17 cellular contexts compared by ENCODE assay signal in the genomic region with DNA sequence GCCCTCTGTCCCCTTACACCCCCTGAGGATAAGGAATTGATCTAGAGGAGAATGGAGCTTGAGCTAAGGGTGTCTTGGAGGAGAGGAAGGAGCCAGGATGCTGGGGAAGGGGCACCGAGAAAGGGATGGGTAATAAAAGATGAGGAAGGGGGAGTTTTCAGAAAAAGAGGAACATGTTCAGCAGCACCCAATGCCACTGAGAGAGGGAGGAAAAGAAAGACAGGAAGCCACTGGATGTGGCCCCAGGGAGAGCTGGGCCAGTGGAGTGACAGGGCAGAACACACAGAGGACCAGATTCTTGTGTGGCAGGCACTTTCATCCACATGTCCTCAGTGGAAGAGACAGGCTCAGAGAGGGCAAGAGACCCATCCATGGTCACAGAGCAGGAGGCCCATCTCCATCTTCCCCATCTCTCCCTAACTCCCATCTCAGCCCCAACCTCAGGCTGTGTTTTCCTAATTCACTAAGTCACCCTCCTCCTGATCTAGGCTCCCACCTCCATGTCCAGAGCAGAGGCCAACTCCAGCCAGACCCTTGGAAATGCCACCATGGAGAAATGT. TPM values are rescaled to one million over a fixed set of nuclear protein-coding genes. Genes with fewer than 3 reads are reported as not detected.
DNase-seq lines count a peak whose midpoint lies in the region; TF ChIP-seq lines count a peak whose summit lies in the region.
"Had no signal": no experiment of that assay in that cellular context is flagged by ENCODE, and none has a peak within 500 bp of the region (broad histone marks: within the 10 kb centered on the region; RNA-seq: fewer than 3 reads in every experiment).

No MANE protein-coding gene starts in this region.

- DNase-seq in KBM-7 (peak; percentile 74), SKM-1 (lab: John Stamatoyannopoulos, UW; ENCODE audit: unreplicated experiment) (peak; percentile 49), neural crest cell (ENCODE audit: low read depth, low spot score) (no peak)
- DNase-seq in activated effector memory CD4-positive, alpha-beta T cell treated with anti-CD3 and anti-CD28 coated beads, Interleukin-2, amount 50 U/mL, for 16 hours = no peak
- no peak for DNase-seq in activated T-helper 2 cell treated with anti-CD3 and anti-CD28 coated beads, Interferon-gamma antibody, Interleukin-2, Interleukin-4, amounts not matched to agents 10 μg/mL and 5 μg/mL and 100 μg/mL, durations not matched to agents 14 hours and 24 hours and 36 hours (ENCODE audit: low spot score)
- DNase-seq: activated CD4-positive, alpha-beta T cell treated with anti-CD3 and anti-CD28 coated beads, Interleukin-2, amount 10 ng/mL, durations not matched to agents 7 days and 5 days; activated naive CD4-positive, alpha-beta T cell treated with Interleukin-2 at 50 U/mL for 16 hours; effector CD4-positive, alpha-beta T cell; NCI-H1105 treated with DMSO at 0.1 percent for 48 hours; PC-9; SK-N-SH; spleen; stimulated activated CD8-positive, alpha-beta memory T cell treated with anti-CD3 and anti-CD28 coated beads, Interleukin-4, amount 100 ng/mL, for 48 hours; testis had no signal

- H3K36me3 Mint-ChIP-seq in neural crest cell (ENCODE audit: low read depth) = no peaks in the 10 kb centered on the region
- no peaks in the 10 kb centered on the region for H3K36me3 Mint-ChIP-seq in activated T-helper 2 cell treated with anti-CD3 and anti-CD28 coated beads, Interferon-gamma antibody, Interleukin-2, Interleukin-4, amounts not matched to agents 10 μg/mL and 5 μg/mL and 100 μg/mL, durations not matched to agents 14 hours and 24 hours and 36 hours (ENCODE audit: low read depth)
- H3K36me3 Mint-ChIP-seq: neural progenitor cell had no signal

- H3K4me3 Mint-ChIP-seq in neural crest cell = no peak overlapping the region
- no peak overlapping the region for H3K4me3 Mint-ChIP-seq in activated T-helper 2 cell treated with anti-CD3 and anti-CD28 coated beads, Interferon-gamma antibody, Interleukin-2, Interleukin-4, amounts not matched to agents 10 μg/mL and 5 μg/mL and 100 μg/mL, durations not matched to agents 14 hours and 24 hours and 36 hours (ENCODE audit: low read depth)
- H3K4me3 Mint-ChIP-seq: activated CD4-positive, alpha-beta T cell treated with anti-CD3 and anti-CD28 coated beads, Interleukin-2, amount 10 ng/mL, durations not matched to agents 7 days and 5 days; neural progenitor cell had no signal

- peaks cover 33% of the 10 kb centered on the region for H3K4me1 Mint-ChIP-seq in neural crest cell
- peaks cover 25% of the 10 kb centered on the region for H3K4me1 Mint-ChIP-seq in activated T-helper 2 cell treated with anti-CD3 and anti-CD28 coated beads, Interferon-gamma antibody, Interleukin-2, Interleukin-4, amounts not matched to agents 10 μg/mL and 5 μg/mL and 100 μg/mL, durations not matched to agents 14 hours and 24 hours and 36 hours (ENCODE audit: low read depth)

- intact Hi-C loops in activated T-helper 2 cell treated with anti-CD3 and anti-CD28 coated beads, Interferon-gamma antibody, Interleukin-2, Interleukin-4, amounts not matched to agents 10 μg/mL and 5 μg/mL and 100 μg/mL, durations not matched to agents 14 hours and 24 hours and 36 hours (cut with micrococcal nuclease) = loop anchor here (5.0 kb wide), 1 partner anchor 34 kb away; the partner anchor contains the start of gene GRK6

- in situ Hi-C loops in KBM-7 (cut with MboI; ENCODE audit: low pct_unique_long_range_greater_than_20kb, low sequenced_read_pairs) = no loop called here

- H3K27me3 Mint-ChIP-seq in neural crest cell (ENCODE audit: low read depth) = peaks cover 3% of the 10 kb centered on the region
- peaks cover 8% of the 10 kb centered on the region for H3K27me3 Mint-ChIP-seq in activated T-helper 2 cell treated with anti-CD3 and anti-CD28 coated beads, Interferon-gamma antibody, Interleukin-2, Interleukin-4, amounts not matched to agents 10 μg/mL and 5 μg/mL and 100 μg/mL, durations not matched to agents 14 hours and 24 hours and 36 hours (ENCODE audit: low read depth)

- no peak for TF ChIP-seq CTCF in neural crest cell (conservative IDR thresholded peaks at IDR 0.05)

- H3K9me3 Mint-ChIP-seq in neural crest cell = no peaks in the 10 kb centered on the region
- no peaks in the 10 kb centered on the region for H3K9me3 Mint-ChIP-seq in activated T-helper 2 cell treated with anti-CD3 and anti-CD28 coated beads, Interferon-gamma antibody, Interleukin-2, Interleukin-4, amounts not matched to agents 10 μg/mL and 5 μg/mL and 100 μg/mL, durations not matched to agents 14 hours and 24 hours and 36 hours
- H3K9me3 Mint-ChIP-seq: activated CD4-positive, alpha-beta T cell treated with anti-CD3 and anti-CD28 coated beads, Interleukin-2, amount 10 ng/mL, durations not matched to agents 7 days and 5 days; neural progenitor cell had no signal

- peak overlapping the region; percentile 91 for H3K27ac Mint-ChIP-seq in neural crest cell (ENCODE audit: unreplicated experiment)
- H3K27ac Mint-ChIP-seq in activated T-helper 2 cell treated with anti-CD3 and anti-CD28 coated beads, Interferon-gamma antibody, Interleukin-2, Interleukin-4, amounts not matched to agents 10 μg/mL and 5 μg/mL and 100 μg/mL, durations not matched to agents 14 hours and 24 hours and 36 hours = no peak overlapping the region
- H3K27ac Mint-ChIP-seq: activated CD4-positive, alpha-beta T cell treated with anti-CD3 and anti-CD28 coated beads, Interleukin-2, amount 10 ng/mL, durations not matched to agents 7 days and 5 days; neural progenitor cell had no signal

RNA-seq across cellular contexts. Expression of gene PFN3, which starts 7.2 kb away (rescaled TPM):
- not detected in 2 replicates for total RNA-seq in neural crest cell
- not detected in 2 replicates for total RNA-seq in activated T-helper 2 cell treated with anti-CD3 and anti-CD28 coated beads, Interferon-gamma antibody, Interleukin-2, Interleukin-4, amounts not matched to agents 10 μg/mL and 5 μg/mL and 100 μg/mL, durations not matched to agents 14 hours and 24 hours and 36 hours
- total RNA-seq: activated CD4-positive, alpha-beta T cell treated with anti-CD3 and anti-CD28 coated beads, Interleukin-2, amount 10 ng/mL, durations not matched to agents 7 days and 5 days; ascending aorta; esophagus muscularis mucosa; PC-9; spleen had no signal

RNA-seq across cellular contexts. Expression of gene SLC34A1, which starts 9.1 kb away (rescaled TPM):
- 0.16 TPM in 1 of 2 replicates, not detected in the other for total RNA-seq in neural crest cell
- not detected in 2 replicates for total RNA-seq in activated T-helper 2 cell treated with anti-CD3 and anti-CD28 coated beads, Interferon-gamma antibody, Interleukin-2, Interleukin-4, amounts not matched to agents 10 μg/mL and 5 μg/mL and 100 μg/mL, durations not matched to agents 14 hours and 24 hours and 36 hours
- total RNA-seq: ascending aorta, esophagus muscularis mucosa had no signal

RNA-seq across cellular contexts. Expression of gene F12, which starts 16.1 kb away (rescaled TPM):
- total RNA-seq in neural crest cell = 2.3 and 2.7 TPM in 2 replicates
- total RNA-seq in activated T-helper 2 cell treated with anti-CD3 and anti-CD28 coated beads, Interferon-gamma antibody, Interleukin-2, Interleukin-4, amounts not matched to agents 10 μg/mL and 5 μg/mL and 100 μg/mL, durations not matched to agents 14 hours and 24 hours and 36 hours = 3.5 and 5.8 TPM in 2 replicates
- total RNA-seq: ascending aorta had no signal

RNA-seq across cellular contexts. Expression of gene GRK6, which starts 33.2 kb away (rescaled TPM):
- total RNA-seq in neural crest cell = 47.4 and 54.9 TPM in 2 replicates
- 131 and 134 TPM in 2 replicates for total RNA-seq in activated T-helper 2 cell treated with anti-CD3 and anti-CD28 coated beads, Interferon-gamma antibody, Interleukin-2, Interleukin-4, amounts not matched to agents 10 μg/mL and 5 μg/mL and 100 μg/mL, durations not matched to agents 14 hours and 24 hours and 36 hours

RNA-seq across cellular contexts. Expression of gene RGS14, which starts 35.6 kb away (rescaled TPM):
- total RNA-seq in neural crest cell = 12.3 and 15.7 TPM in 2 replicates
- 36.2 and 40.5 TPM in 2 replicates for total RNA-seq in activated T-helper 2 cell treated with anti-CD3 and anti-CD28 coated beads, Interferon-gamma antibody, Interleukin-2, Interleukin-4, amounts not matched to agents 10 μg/mL and 5 μg/mL and 100 μg/mL, durations not matched to agents 14 hours and 24 hours and 36 hours

Comparison
In these comparisons a context has a peak if more than half of its experiments do, and no peak if none do; other contexts are left out.
1. DNase-seq: peak in KBM-7 (single experiment) and SKM-1 (single experiment); none in neural crest cell (single experiment), activated effector memory CD4-positive, alpha-beta T cell treated with anti-CD3 and anti-CD28 coated beads, Interleukin-2, amount 50 U/mL, for 16 hours (single experiment) and activated T-helper 2 cell treated with anti-CD3 and anti-CD28 coated beads, Interferon-gamma antibody, Interleukin-2, Interleukin-4, amounts not matched to agents 10 μg/mL and 5 μg/mL and 100 μg/mL, durations not matched to agents 14 hours and 24 hours and 36 hours (single experiment).